ENCODE assay signal across 11 cellular contexts in the genomic region with DNA sequence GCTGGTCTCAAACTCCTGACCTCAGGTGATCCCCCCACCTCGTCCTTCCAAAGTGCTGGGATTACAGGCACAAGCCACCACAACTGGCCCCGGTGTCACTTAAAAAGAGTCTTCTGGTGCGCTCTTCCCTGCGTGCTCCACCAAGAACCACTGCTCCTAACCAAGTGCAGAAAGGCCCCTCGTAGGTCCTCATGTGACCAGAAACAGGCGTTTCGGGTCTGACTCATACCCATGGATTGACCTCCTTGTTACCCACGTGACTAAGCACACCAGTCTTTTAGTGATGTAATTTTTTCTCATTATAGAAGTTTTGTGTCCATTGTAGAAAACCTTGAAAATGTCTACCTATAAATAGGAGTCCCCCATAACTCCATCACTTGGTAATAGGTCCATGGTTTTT. TPM values are rescaled to one million over a fixed set of nuclear protein-coding genes. Genes with fewer than 3 reads are reported as not detected.
DNase-seq lines count a peak whose midpoint lies in the region; ATAC-seq and TF ChIP-seq lines count a peak whose summit lies in the region.
"Had no signal": no experiment of that assay in that cellular context is flagged by ENCODE, and none has a peak within 500 bp of the region (broad histone marks: within the 10 kb centered on the region; RNA-seq: fewer than 3 reads in every experiment).

No MANE protein-coding gene starts in this region.

- TF ChIP-seq CTCF in mesothelial cell of epicardium (IDR thresholded peaks at IDR 0.05; ENCODE audit: unreplicated experiment) = no peak

- no peaks in the 10 kb centered on the region for H3K4me1 Mint-ChIP-seq in stimulated activated effector memory CD8-positive, alpha-beta T cell treated with anti-CD3 and anti-CD28 coated beads, Interleukin-12 subunit alpha, Interleukin-12 subunit beta, amount 100 ng/mL, for 72 hours
- peaks cover 15% of the 10 kb centered on the region for H3K4me1 Mint-ChIP-seq in mesothelial cell of epicardium

- no peaks in the 10 kb centered on the region for H3K9me3 Mint-ChIP-seq in stimulated activated effector memory CD8-positive, alpha-beta T cell treated with anti-CD3 and anti-CD28 coated beads, Interleukin-12 subunit alpha, Interleukin-12 subunit beta, amount 100 ng/mL, for 72 hours
- H3K9me3 Mint-ChIP-seq in mesothelial cell of epicardium = no peaks in the 10 kb centered on the region

- no peak overlapping the region for H3K4me3 Mint-ChIP-seq in stimulated activated effector memory CD8-positive, alpha-beta T cell treated with anti-CD3 and anti-CD28 coated beads, Interleukin-12 subunit alpha, Interleukin-12 subunit beta, amount 100 ng/mL, for 72 hours
- H3K4me3 Mint-ChIP-seq in mesothelial cell of epicardium = no peak overlapping the region
- H3K4me3 Mint-ChIP-seq: IgD-negative memory B cell had no signal

- H3K36me3 Mint-ChIP-seq in stimulated activated effector memory CD8-positive, alpha-beta T cell treated with anti-CD3 and anti-CD28 coated beads, Interleukin-12 subunit alpha, Interleukin-12 subunit beta, amount 100 ng/mL, for 72 hours = no peaks in the 10 kb centered on the region
- no peaks in the 10 kb centered on the region for H3K36me3 Mint-ChIP-seq in mesothelial cell of epicardium

- DNase-seq in SIG-M5 treated with dmso at 0.1 percent for 504 hours (lab: John Stamatoyannopoulos, UW; ENCODE audit: unreplicated experiment) (peak; percentile 74), SIG-M5 (lab: John Stamatoyannopoulos, UW) (no peak), NOMO-1 (lab: John Stamatoyannopoulos, UW; ENCODE audit: unreplicated experiment in 2 of 2) (peak; percentile 91 to 99), epidermal melanocyte (ENCODE audit: insufficient read length, low spot score) (peak; percentile 43), HuH-7.5 (ENCODE audit: low spot score) (no peak), NCI-H510A treated with DMSO at 0.1 percent for 48 hours (lab: John Stamatoyannopoulos, UW) (no peak), mesothelial cell of epicardium (ENCODE audit: low spot score in 2 of 2, unreplicated experiment in 2 of 2) (no peak)
- DNase-seq in stimulated activated effector memory CD8-positive, alpha-beta T cell treated with anti-CD3 and anti-CD28 coated beads, Interleukin-12 subunit alpha, Interleukin-12 subunit beta, amount 100 ng/mL, for 72 hours (ENCODE audit: low spot score in 2 of 2) = no peak
- DNase-seq: activated CD4-positive, alpha-beta T cell treated with anti-CD3 and anti-CD28 coated beads, Interleukin-2, amount 50 U/mL, for 48 hours; GOT3 had no signal

- peak; percentile 62 for ATAC-seq in stimulated activated effector memory CD8-positive, alpha-beta T cell treated with anti-CD3 and anti-CD28 coated beads, Interleukin-12 subunit alpha, Interleukin-12 subunit beta, amount 100 ng/mL, for 72 hours

- H3K27me3 Mint-ChIP-seq in mesothelial cell of epicardium (ENCODE audit: low read depth) = no peaks in the 10 kb centered on the region

- H3K27ac Mint-ChIP-seq in stimulated activated effector memory CD8-positive, alpha-beta T cell treated with anti-CD3 and anti-CD28 coated beads, Interleukin-12 subunit alpha, Interleukin-12 subunit beta, amount 100 ng/mL, for 72 hours = no peak overlapping the region
- no peak overlapping the region for H3K27ac Mint-ChIP-seq in mesothelial cell of epicardium
- H3K27ac Mint-ChIP-seq: IgD-negative memory B cell had no signal

RNA-seq across cellular contexts. Expression of gene FKBP6, which starts 13.9 kb away (rescaled TPM):
- total RNA-seq in mesothelial cell of epicardium = not detected in 3 replicates

RNA-seq across cellular contexts. Expression of gene TRIM50, which starts 14.0 kb away (rescaled TPM):
- not detected in 3 replicates for total RNA-seq in mesothelial cell of epicardium

RNA-seq across cellular contexts. Expression of gene NSUN5, which starts 33.3 kb away (rescaled TPM):
- total RNA-seq in mesothelial cell of epicardium = 18.6 to 20.5 TPM (median 19.8 TPM) in 3 replicates

Comparison
In these comparisons a context has a peak if more than half of its experiments do, and no peak if none do; other contexts are left out.
1. DNase-seq: peak in SIG-M5 treated with dmso at 0.1 percent for 504 hours (single experiment), NOMO-1 (2 of 2) and epidermal melanocyte (single experiment); none in SIG-M5 (single experiment), stimulated activated effector memory CD8-positive, alpha-beta T cell treated with anti-CD3 and anti-CD28 coated beads, Interleukin-12 subunit alpha, Interleukin-12 subunit beta, amount 100 ng/mL, for 72 hours (0 of 2), HuH-7.5 (single experiment), NCI-H510A treated with DMSO at 0.1 percent for 48 hours (single experiment) and mesothelial cell of epicardium (0 of 2).